In the genomic region with DNA sequence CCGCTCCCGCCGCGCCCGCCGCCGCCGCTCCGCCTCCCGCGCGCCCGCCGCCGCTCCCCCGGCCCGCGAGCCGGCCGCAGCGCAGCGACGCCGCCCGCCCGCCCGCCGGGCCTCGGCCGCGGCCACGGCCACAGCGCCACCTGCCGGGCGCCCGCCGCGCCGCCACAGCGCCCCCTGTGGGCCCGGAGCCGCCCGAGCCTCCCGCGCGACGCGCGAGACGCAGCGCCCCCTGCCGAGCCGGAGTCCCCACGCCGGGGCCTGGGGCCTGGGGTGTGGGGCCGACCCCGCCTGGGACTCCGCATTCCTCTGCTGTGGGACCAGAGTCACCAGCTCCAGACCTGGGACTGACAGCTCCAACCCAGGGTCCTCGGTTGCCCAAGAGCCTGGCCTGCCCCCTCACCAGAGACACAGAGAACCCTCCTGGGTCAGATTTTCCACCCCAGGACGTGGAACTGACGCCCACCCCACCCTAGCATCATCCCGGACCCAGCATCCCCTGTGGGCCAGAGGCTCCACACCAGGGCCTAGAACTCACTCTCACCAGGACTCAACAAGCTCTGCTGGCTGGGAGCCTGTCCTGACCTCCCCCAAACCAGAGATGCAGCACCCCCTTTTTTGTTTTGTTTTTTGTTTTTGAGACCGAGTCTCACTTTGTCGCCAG, we compare ENCODE assay signal across 1 cellular context.
TF ChIP-seq lines count a peak whose summit lies in the region.

A gene with protein sequence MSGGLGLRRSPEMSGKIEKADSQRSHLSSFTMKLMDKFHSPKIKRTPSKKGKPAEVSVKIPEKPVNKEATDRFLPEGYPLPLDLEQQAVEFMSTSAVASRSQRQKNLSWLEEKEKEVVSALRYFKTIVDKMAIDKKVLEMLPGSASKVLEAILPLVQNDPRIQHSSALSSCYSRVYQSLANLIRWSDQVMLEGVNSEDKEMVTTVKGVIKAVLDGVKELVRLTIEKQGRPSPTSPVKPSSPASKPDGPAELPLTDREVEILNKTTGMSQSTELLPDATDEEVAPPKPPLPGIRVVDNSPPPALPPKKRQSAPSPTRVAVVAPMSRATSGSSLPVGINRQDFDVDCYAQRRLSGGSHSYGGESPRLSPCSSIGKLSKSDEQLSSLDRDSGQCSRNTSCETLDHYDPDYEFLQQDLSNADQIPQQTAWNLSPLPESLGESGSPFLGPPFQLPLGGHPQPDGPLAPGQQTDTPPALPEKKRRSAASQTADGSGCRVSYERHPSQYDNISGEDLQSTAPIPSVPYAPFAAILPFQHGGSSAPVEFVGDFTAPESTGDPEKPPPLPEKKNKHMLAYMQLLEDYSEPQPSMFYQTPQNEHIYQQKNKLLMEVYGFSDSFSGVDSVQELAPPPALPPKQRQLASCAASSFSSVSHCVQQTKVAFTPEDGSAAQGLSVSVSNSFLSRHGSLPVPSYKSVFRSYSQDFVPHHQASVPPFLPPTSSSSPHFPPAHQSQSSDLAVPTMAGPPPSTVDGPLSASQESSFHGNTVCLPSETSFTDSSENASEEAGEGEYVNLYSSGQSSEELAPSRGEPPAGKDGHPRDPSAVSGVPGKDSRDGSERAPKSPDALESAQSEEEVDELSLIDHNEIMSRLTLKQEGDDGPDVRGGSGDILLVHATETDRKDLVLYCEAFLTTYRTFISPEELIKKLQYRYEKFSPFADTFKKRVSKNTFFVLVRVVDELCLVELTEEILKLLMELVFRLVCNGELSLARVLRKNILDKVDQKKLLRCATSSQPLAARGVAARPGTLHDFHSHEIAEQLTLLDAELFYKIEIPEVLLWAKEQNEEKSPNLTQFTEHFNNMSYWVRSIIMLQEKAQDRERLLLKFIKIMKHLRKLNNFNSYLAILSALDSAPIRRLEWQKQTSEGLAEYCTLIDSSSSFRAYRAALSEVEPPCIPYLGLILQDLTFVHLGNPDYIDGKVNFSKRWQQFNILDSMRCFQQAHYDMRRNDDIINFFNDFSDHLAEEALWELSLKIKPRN (N-terminal part only) (minus strand): TSS at position 89 of the 661 bp plus-strand sequence. CDS start 246 bp downstream, outside the sequence.

TF ChIP-seq in GM12878, 131 proteins besides CTCF, POLR2A, EP300 and RAD21 (continued from another document and continues in another):
- TF ChIP-seq, protein P1, sequence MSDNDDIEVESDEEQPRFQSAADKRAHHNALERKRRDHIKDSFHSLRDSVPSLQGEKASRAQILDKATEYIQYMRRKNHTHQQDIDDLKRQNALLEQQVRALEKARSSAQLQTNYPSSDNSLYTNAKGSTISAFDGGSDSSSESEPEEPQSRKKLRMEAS (IDR thresholded peaks at IDR 0.05; ENCODE audit: low read depth, low read length), result no peak
- TF ChIP-seq TBL1XR1 (IDR thresholded peaks at IDR 0.05; ENCODE audit: low read depth, low read length) (no peak), MTA3 (IDR thresholded peaks at IDR 0.05; ENCODE audit: borderline replicate concordance, low read length) (no peak), IRF4 (IDR thresholded peaks at IDR 0.05; ENCODE audit: low read depth, low read length) (no peak), FOS (IDR thresholded peaks at IDR 0.05; ENCODE audit: borderline replicate concordance, extremely low read depth, insufficient read length) (no peak), JUNB (IDR thresholded peaks at IDR 0.05) (no peak), MYC (IDR thresholded peaks at IDR 0.05; ENCODE audit: insufficient read depth, insufficient read length, insufficient replicate concordance, low read length, severe bottlenecking) (no peak), EGR1 (IDR thresholded peaks at IDR 0.05; ENCODE audit: borderline replicate concordance in 1 of 2, low read depth in 2 of 2, low read length in 2 of 2) (peak in 1 of 2 experiments; percentile 38; a peak in 1 of 3 replicates), IKZF2 (IDR thresholded peaks at IDR 0.05) (no peak), SMAD1 (IDR thresholded peaks at IDR 0.05; ENCODE audit: low read depth, partially characterized antibody) (no peak), POLR2AphosphoS2 (IDR thresholded peaks at IDR 0.05; ENCODE audit: low read depth, low read length) (no peak), DPF2 (IDR thresholded peaks at IDR 0.05) (no peak), EED (IDR thresholded peaks at IDR 0.05; ENCODE audit: low read depth) (no peak), MEF2B (IDR thresholded peaks at IDR 0.05; ENCODE audit: partially characterized antibody, poor library complexity, severe bottlenecking) (no peak), SREBF2 (IDR thresholded peaks at IDR 0.05; ENCODE audit: low read length) (no peak), SUZ12 (IDR thresholded peaks at IDR 0.05; ENCODE audit: unreplicated experiment) (no peak), YY1 (IDR thresholded peaks at IDR 0.05; ENCODE audit: low read depth, low read length) (peak; percentile 87; the same call in 1 of the 2 replicates), ZNF24 (IDR thresholded peaks at IDR 0.05) (no peak), GABPA (IDR thresholded peaks at IDR 0.05; ENCODE audit: low read depth) (no peak), TAF1 (IDR thresholded peaks at IDR 0.05; ENCODE audit: borderline replicate concordance, low read depth, low read length) (no peak), ZNF622 (IDR thresholded peaks at IDR 0.05) (no peak), MEF2A (IDR thresholded peaks at IDR 0.05; ENCODE audit: insufficient read depth, low read depth, low read length) (0 out of 2 replicates have a peak, but pooled peaks have one; percentile 39), CBX3 (IDR thresholded peaks at IDR 0.05; ENCODE audit: borderline replicate concordance, low read depth) (no peak), SREBF1 (IDR thresholded peaks at IDR 0.05; ENCODE audit: low read length) (no peak), HDAC2 (IDR thresholded peaks at IDR 0.05) (no peak), SIN3A (IDR thresholded peaks at IDR 0.05; ENCODE audit: low read depth, low read length) (peak; percentile 56; the same call in 1 of the 2 replicates), JUND (IDR thresholded peaks at IDR 0.05; ENCODE audit: low read depth, low read length) (no peak), NFIC (IDR thresholded peaks at IDR 0.05; ENCODE audit: low read depth, low read length) (no peak), STAT1 (conservative IDR thresholded peaks at IDR 0.05) (no peak), ZZZ3 (IDR thresholded peaks at IDR 0.05; ENCODE audit: control insufficient read depth, insufficient read length, low read depth) (no peak), HCFC1 (IDR thresholded peaks at IDR 0.05; ENCODE audit: low read length) (no peak)
- TF ChIP-seq, protein P2, sequence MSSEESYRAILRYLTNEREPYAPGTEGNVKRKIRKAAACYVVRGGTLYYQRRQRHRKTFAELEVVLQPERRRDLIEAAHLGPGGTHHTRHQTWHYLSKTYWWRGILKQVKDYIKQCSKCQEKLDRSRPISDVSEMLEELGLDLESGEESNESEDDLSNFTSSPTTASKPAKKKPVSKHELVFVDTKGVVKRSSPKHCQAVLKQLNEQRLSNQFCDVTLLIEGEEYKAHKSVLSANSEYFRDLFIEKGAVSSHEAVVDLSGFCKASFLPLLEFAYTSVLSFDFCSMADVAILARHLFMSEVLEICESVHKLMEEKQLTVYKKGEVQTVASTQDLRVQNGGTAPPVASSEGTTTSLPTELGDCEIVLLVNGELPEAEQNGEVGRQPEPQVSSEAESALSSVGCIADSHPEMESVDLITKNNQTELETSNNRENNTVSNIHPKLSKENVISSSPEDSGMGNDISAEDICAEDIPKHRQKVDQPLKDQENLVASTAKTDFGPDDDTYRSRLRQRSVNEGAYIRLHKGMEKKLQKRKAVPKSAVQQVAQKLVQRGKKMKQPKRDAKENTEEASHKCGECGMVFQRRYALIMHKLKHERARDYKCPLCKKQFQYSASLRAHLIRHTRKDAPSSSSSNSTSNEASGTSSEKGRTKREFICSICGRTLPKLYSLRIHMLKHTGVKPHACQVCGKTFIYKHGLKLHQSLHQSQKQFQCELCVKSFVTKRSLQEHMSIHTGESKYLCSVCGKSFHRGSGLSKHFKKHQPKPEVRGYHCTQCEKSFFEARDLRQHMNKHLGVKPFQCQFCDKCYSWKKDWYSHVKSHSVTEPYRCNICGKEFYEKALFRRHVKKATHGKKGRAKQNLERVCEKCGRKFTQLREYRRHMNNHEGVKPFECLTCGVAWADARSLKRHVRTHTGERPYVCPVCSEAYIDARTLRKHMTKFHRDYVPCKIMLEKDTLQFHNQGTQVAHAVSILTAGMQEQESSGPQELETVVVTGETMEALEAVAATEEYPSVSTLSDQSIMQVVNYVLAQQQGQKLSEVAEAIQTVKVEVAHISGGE (CRISPR knock-in tag; IDR thresholded peaks at IDR 0.05), result no peak
- TF ChIP-seq, protein P3, sequence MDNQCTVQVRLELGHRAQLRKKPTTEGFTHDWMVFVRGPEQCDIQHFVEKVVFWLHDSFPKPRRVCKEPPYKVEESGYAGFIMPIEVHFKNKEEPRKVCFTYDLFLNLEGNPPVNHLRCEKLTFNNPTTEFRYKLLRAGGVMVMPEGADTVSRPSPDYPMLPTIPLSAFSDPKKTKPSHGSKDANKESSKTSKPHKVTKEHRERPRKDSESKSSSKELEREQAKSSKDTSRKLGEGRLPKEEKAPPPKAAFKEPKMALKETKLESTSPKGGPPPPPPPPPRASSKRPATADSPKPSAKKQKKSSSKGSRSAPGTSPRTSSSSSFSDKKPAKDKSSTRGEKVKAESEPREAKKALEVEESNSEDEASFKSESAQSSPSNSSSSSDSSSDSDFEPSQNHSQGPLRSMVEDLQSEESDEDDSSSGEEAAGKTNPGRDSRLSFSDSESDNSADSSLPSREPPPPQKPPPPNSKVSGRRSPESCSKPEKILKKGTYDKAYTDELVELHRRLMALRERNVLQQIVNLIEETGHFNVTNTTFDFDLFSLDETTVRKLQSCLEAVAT (IDR thresholded peaks at IDR 0.05), result no peak
- TF ChIP-seq, protein P4, sequence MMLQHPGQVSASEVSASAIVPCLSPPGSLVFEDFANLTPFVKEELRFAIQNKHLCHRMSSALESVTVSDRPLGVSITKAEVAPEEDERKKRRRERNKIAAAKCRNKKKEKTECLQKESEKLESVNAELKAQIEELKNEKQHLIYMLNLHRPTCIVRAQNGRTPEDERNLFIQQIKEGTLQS (IDR thresholded peaks at IDR 0.05; ENCODE audit: borderline replicate concordance, extremely low read depth, low read depth, low read length), result peak; percentile 83
- TF ChIP-seq, protein P5, sequence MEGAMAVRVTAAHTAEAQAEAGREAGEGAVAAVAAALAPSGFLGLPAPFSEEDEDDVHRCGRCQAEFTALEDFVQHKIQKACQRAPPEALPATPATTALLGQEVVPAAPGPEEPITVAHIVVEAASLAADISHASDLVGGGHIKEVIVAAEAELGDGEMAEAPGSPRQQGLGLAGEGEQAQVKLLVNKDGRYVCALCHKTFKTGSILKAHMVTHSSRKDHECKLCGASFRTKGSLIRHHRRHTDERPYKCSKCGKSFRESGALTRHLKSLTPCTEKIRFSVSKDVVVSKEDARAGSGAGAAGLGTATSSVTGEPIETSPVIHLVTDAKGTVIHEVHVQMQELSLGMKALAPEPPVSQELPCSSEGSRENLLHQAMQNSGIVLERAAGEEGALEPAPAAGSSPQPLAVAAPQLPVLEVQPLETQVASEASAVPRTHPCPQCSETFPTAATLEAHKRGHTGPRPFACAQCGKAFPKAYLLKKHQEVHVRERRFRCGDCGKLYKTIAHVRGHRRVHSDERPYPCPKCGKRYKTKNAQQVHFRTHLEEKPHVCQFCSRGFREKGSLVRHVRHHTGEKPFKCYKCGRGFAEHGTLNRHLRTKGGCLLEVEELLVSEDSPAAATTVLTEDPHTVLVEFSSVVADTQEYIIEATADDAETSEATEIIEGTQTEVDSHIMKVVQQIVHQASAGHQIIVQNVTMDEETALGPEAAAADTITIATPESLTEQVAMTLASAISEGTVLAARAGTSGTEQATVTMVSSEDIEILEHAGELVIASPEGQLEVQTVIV (IDR thresholded peaks at IDR 0.05; ENCODE audit: borderline replicate concordance, partially characterized antibody), result no peak
- TF ChIP-seq, protein P6, sequence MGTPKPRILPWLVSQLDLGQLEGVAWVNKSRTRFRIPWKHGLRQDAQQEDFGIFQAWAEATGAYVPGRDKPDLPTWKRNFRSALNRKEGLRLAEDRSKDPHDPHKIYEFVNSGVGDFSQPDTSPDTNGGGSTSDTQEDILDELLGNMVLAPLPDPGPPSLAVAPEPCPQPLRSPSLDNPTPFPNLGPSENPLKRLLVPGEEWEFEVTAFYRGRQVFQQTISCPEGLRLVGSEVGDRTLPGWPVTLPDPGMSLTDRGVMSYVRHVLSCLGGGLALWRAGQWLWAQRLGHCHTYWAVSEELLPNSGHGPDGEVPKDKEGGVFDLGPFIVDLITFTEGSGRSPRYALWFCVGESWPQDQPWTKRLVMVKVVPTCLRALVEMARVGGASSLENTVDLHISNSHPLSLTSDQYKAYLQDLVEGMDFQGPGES (IDR thresholded peaks at IDR 0.05), result no peak
- TF ChIP-seq, protein P7, sequence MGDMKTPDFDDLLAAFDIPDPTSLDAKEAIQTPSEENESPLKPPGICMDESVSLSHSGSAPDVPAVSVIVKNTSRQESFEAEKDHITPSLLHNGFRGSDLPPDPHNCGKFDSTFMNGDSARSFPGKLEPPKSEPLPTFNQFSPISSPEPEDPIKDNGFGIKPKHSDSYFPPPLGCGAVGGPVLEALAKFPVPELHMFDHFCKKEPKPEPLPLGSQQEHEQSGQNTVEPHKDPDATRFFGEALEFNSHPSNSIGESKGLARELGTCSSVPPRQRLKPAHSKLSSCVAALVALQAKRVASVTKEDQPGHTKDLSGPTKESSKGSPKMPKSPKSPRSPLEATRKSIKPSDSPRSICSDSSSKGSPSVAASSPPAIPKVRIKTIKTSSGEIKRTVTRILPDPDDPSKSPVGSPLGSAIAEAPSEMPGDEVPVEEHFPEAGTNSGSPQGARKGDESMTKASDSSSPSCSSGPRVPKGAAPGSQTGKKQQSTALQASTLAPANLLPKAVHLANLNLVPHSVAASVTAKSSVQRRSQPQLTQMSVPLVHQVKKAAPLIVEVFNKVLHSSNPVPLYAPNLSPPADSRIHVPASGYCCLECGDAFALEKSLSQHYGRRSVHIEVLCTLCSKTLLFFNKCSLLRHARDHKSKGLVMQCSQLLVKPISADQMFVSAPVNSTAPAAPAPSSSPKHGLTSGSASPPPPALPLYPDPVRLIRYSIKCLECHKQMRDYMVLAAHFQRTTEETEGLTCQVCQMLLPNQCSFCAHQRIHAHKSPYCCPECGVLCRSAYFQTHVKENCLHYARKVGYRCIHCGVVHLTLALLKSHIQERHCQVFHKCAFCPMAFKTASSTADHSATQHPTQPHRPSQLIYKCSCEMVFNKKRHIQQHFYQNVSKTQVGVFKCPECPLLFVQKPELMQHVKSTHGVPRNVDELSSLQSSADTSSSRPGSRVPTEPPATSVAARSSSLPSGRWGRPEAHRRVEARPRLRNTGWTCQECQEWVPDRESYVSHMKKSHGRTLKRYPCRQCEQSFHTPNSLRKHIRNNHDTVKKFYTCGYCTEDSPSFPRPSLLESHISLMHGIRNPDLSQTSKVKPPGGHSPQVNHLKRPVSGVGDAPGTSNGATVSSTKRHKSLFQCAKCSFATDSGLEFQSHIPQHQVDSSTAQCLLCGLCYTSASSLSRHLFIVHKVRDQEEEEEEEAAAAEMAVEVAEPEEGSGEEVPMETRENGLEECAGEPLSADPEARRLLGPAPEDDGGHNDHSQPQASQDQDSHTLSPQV (IDR thresholded peaks at IDR 0.05), result peak; percentile 87
- TF ChIP-seq, protein P8, sequence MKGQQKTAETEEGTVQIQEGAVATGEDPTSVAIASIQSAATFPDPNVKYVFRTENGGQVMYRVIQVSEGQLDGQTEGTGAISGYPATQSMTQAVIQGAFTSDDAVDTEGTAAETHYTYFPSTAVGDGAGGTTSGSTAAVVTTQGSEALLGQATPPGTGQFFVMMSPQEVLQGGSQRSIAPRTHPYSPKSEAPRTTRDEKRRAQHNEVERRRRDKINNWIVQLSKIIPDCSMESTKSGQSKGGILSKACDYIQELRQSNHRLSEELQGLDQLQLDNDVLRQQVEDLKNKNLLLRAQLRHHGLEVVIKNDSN (IDR thresholded peaks at IDR 0.05; ENCODE audit: borderline replicate concordance, extremely low read length, insufficient read depth, low read depth, low read length), result no peak
